ENCODE assay signal across 7 cellular contexts in the genomic region with DNA sequence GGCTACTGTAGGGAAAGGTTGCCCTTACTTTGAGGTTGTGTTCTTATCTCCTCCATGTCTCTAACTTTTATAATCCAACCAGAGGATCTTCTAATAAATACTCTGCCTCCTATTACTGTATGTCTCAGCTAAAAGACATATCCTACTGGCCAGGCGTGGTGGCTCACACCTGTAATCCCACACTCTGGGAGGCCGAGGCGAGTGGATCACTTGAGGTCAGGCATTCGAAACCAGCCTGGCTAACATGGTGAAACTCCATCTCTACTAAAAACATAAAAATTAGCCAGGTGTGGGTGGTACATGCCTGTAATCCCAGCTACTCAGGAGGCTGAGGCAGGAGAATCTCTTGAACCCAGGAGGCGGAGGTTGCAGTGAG. TPM values are rescaled to one million over a fixed set of nuclear protein-coding genes. Genes with fewer than 3 reads are reported as not detected.
DNase-seq lines count a peak whose midpoint lies in the region; ATAC-seq, FAIRE-seq and TF ChIP-seq lines count a peak whose summit lies in the region.
"Not testable (repeated sequence)": the region's sequence is repeated elsewhere in the genome, so short reads cannot be mapped to it uniquely, and the experiment has no call there.

No MANE protein-coding gene starts in this region.

- H3K9me2 ChIP-seq in GM23248 (ENCODE audit: insufficient read depth) = not testable (repeated sequence)

- 96 to 97% methylated on average over 5 of the region's 5 CpGs for WGBS in GM23248 (ENCODE audit: low coverage in 1 of 2, low lambda C conversion rate in 2 of 2, missing lambda C conversion rate in 2 of 2), 2 experiments

- not testable (repeated sequence) for H4K20me1 ChIP-seq in GM23248 (ENCODE audit: insufficient read depth); astrocyte (ENCODE audit: insufficient read depth, low read length)

- H3K4me3 ChIP-seq in GM23248; astrocyte (ENCODE audit: insufficient read depth, low read depth, low read length); colonic mucosa; mucosa of rectum (ENCODE audit: low read length in 2 of 2); skeletal muscle satellite cell (ENCODE audit: low read length): not testable (repeated sequence)

- not testable (repeated sequence) for FAIRE-seq in astrocyte (lab: Jason Lieb, UNC)

- H3K4me2 ChIP-seq in GM23248 (ENCODE audit: unreplicated experiment) (peak overlapping the region; percentile 54), astrocyte (ENCODE audit: low read length) (peak overlapping the region; percentile 82), skeletal muscle satellite cell (ENCODE audit: low read length) (peak overlapping the region; percentile 6)

- POLR2A ChIA-PET in RWPE1 (lab: Yijun Ruan, JAX; ENCODE audit: low non-redundant PET) = not testable (repeated sequence)

- H3K27me3 Mint-ChIP-seq in astrocyte (ENCODE audit: low read depth, unreplicated experiment) = not testable (repeated sequence)

- peak overlapping the region; percentile 95 for H3K27ac Mint-ChIP-seq in astrocyte (ENCODE audit: unreplicated experiment)

- not testable (repeated sequence) for H3K9me3 ChIP-seq in GM23248 (ENCODE audit: low read depth); astrocyte (ENCODE audit: insufficient read depth, low read depth, low read length); colonic mucosa; mucosa of rectum (ENCODE audit: control insufficient read depth in 2 of 2, low read length in 2 of 2); skeletal muscle satellite cell (replicated peaks; ENCODE audit: low read length)

- H3K27ac ChIP-seq in GM23248 (peak overlapping the region; percentile 91), RWPE1 (peak overlapping the region; percentile 63), astrocyte (ENCODE audit: low read depth, low read length) (peak overlapping the region; percentile 98), colonic mucosa (peak overlapping the region; percentile 60), foreskin keratinocyte (peak overlapping the region; percentile 52), mucosa of rectum (ENCODE audit: low read depth in 2 of 2, low read length in 2 of 2) (peak overlapping the region; percentile 38 to 66)

- not testable (repeated sequence) for H3K4me1 Mint-ChIP-seq in astrocyte (ENCODE audit: low read depth, unreplicated experiment)

- H3K4me3 Mint-ChIP-seq in astrocyte (ENCODE audit: unreplicated experiment) = not testable (repeated sequence)

- CTCF ChIA-PET in RWPE1 (lab: Yijun Ruan, JAX) = interaction anchor here (0.7 kb wide), 1 partner anchor 132 kb away, joined by 3 read pairs; no protein-coding TSS in a partner anchor

- DNase-seq in GM23248; RWPE1 (ENCODE audit: low spot score); astrocyte (ENCODE audit: low read depth); colonic mucosa; foreskin keratinocyte: not testable (repeated sequence)

- intact Hi-C loops in colonic mucosa (cut with DNase I) = not testable (repeated sequence)

- H2AFZ ChIP-seq in GM23248 (peak overlapping the region; percentile 13; the same call in 1 of the 2 replicates), astrocyte (ENCODE audit: low read depth, low read length) (peak overlapping the region; percentile 26)

- H3K9me3 Mint-ChIP-seq in astrocyte (ENCODE audit: unreplicated experiment) = not testable (repeated sequence)

- ATAC-seq in foreskin keratinocyte = not testable (repeated sequence)

- H3K27me3 ChIP-seq in GM23248 (replicated peaks; ENCODE audit: insufficient read depth); astrocyte (ENCODE audit: insufficient read depth, low read length); colonic mucosa; foreskin keratinocyte; mucosa of rectum (ENCODE audit: control insufficient read depth in 2 of 2, insufficient read depth in 2 of 2, low read length in 2 of 2); skeletal muscle satellite cell (ENCODE audit: control insufficient read depth, insufficient read depth, low read length): not testable (repeated sequence)

- H3K4me1 ChIP-seq in GM23248 (ENCODE audit: insufficient read depth) (peaks cover 24% of the 10 kb centered on the region), astrocyte (ENCODE audit: insufficient read depth, low read length) (peaks cover 17% of the 10 kb centered on the region), foreskin keratinocyte (peaks cover 16% of the 10 kb centered on the region), mucosa of rectum (ENCODE audit: control insufficient read depth in 2 of 2, insufficient read depth in 2 of 2, low read length in 2 of 2) (peaks cover 18 to 26% of the 10 kb centered on the region in 2 donors), skeletal muscle satellite cell (ENCODE audit: control insufficient read depth, insufficient read depth, low read length) (peaks cover 26% of the 10 kb centered on the region)
- H3K4me1 ChIP-seq in colonic mucosa = not testable (repeated sequence)

- H3K36me3 ChIP-seq in GM23248 (ENCODE audit: low read depth); astrocyte (ENCODE audit: insufficient read depth, low read length); colonic mucosa; mucosa of rectum (ENCODE audit: control insufficient read depth in 2 of 2, insufficient read depth in 2 of 2, low read length in 2 of 2); skeletal muscle satellite cell (ENCODE audit: insufficient read depth, low read length): not testable (repeated sequence)

- in situ Hi-C loops in GM23248 (cut with MboI) = loop anchor here (10.0 kb wide), 1 partner anchor 115 kb away; no protein-coding TSS in a partner anchor

- not testable (repeated sequence) for H3K79me2 ChIP-seq in GM23248 (ENCODE audit: insufficient read depth); astrocyte (ENCODE audit: insufficient read depth, low read length)

- H3K9ac ChIP-seq in GM23248 (0 out of 2 replicates have a peak overlapping the region, but pooled peaks have one; percentile 26), astrocyte (ENCODE audit: low read length) (peak overlapping the region; percentile 38)
- H3K9ac ChIP-seq in colonic mucosa (ENCODE audit: low read depth in 2 of 2, low read length in 2 of 2); mucosa of rectum (ENCODE audit: low read depth in 1 of 2, low read length in 2 of 2); skeletal muscle satellite cell (ENCODE audit: low read depth, low read length): not testable (repeated sequence)

- not testable (repeated sequence) for H3K36me3 Mint-ChIP-seq in astrocyte (ENCODE audit: low read depth, unreplicated experiment)

- not testable (repeated sequence) for H3F3A ChIP-seq in GM23248 (ENCODE audit: insufficient read depth)

- not testable (repeated sequence) for TF ChIP-seq CTCF in RWPE1 (conservative IDR thresholded peaks at IDR 0.05; ENCODE audit: low read depth); astrocyte (IDR thresholded peaks at IDR 0.05; ENCODE audit: insufficient read depth, low read depth, low read length); colonic mucosa (IDR thresholded peaks at IDR 0.05); foreskin keratinocyte (conservative IDR thresholded peaks at IDR 0.05)

RNA-seq across cellular contexts. Expression of a gene that starts 18.4 kb away (rescaled TPM):
- total RNA-seq in GM23248 (2014; rRNA removed; shearing (Covaris generic)) = 4.2 and 5.9 TPM in 2 replicates
- polyA plus RNA-seq in GM23248 (2016; fragmentation: Nextera tagmentation; extraction: Ambion mirVana) (7.4 and 7.7 TPM in 2 replicates), foreskin keratinocyte (29.5 and 34.8 TPM in 2 replicates)
- total RNA-seq in astrocyte (20.4 and 21.6 TPM in 2 replicates), colonic mucosa (10 to 100 TPM; 63.9 to 66.2 TPM), foreskin keratinocyte (38.0 and 47.6 TPM in 2 replicates)
- total RNA-seq in skeletal muscle satellite cell (2012; rRNA removed) = 1.1 and 3.8 TPM in 2 replicates

Comparison
In these comparisons a context has a peak if more than half of its experiments do, and no peak if none do; other contexts are left out.
1. H3K4me2 ChIP-seq: peak in every context shown above with its lines; median percentile 82 in astrocyte; 54 in GM23248; 6 in skeletal muscle satellite cell.